Comparison of ENCODE assay signal across 24 cellular contexts in genomic region chr3:172059532-172059931, GRCh38.
"Had no signal": no experiment of that assay in that cellular context is flagged by ENCODE, and none has a peak within 500 bp of the region (broad histone marks: within the 10 kb centered on the region; RNA-seq: fewer than 3 reads in every experiment).

No MANE protein-coding gene starts in this region.

- H3K9ac ChIP-seq: parathyroid adenoma had no signal

- ATAC-seq: activated CD8-positive, alpha-beta T cell treated with anti-CD3 and anti-CD28 coated beads for 36 hours; activated T-cell treated with anti-CD3 and anti-CD28 coated beads, Interleukin-2, amount 50 U/mL, for 4 hours; activated T-helper 17 cell treated with anti-CD3 and anti-CD28 coated beads, Interleukin-2, amount 50 U/mL, for 72 hours; mucosa of descending colon had no signal

- H3K27me3 ChIP-seq: breast epithelium, esophagus squamous epithelium, right atrium auricular region, tibial nerve had no signal

- H3K27ac ChIP-seq: esophagus squamous epithelium, left ventricle myocardium inferior, parathyroid adenoma, right atrium auricular region, tibial nerve had no signal

- H3K36me3 ChIP-seq: breast epithelium, esophagus squamous epithelium, right atrium auricular region had no signal

- H3K4me3 ChIP-seq: breast epithelium, esophagus squamous epithelium, left ventricle myocardium inferior, mucosa of descending colon, right atrium auricular region, spleen, tibial nerve had no signal

- DNase-seq: activated B cell treated with CpG ODN at 0.5 μM for 24 hours; activated CD4-positive, alpha-beta T cell treated with anti-CD3 and anti-CD28 coated beads, Interleukin-2, amount 50 U/mL, for 1 hour; activated CD8-positive, alpha-beta T cell treated with anti-CD3 and anti-CD28 coated beads for 36 hours; activated gamma-delta T cell treated with Interleukin-2 at 50 U/mL for 16 hours; activated naive CD4-positive, alpha-beta T cell treated with anti-CD3 and anti-CD28 coated beads, Interleukin-2, amount 50 U/mL, for 16 hours; activated T-cell treated with anti-CD3 and anti-CD28 coated beads, Interleukin-2, amount 50 U/mL, for 4 hours; amniotic stem cell; central memory CD4-positive, alpha-beta T cell; esophagus squamous epithelium; foreskin melanocyte; glutamatergic neuron; left ventricle myocardium inferior; mucosa of descending colon; nephron progenitor cell; spleen; stimulated activated naive CD4-positive, alpha-beta T cell; T-helper 2 cell had no signal

- H3K27me3 Mint-ChIP-seq: activated CD8-positive, alpha-beta T cell treated with anti-CD3 and anti-CD28 coated beads for 36 hours; activated T-helper 17 cell treated with anti-CD3 and anti-CD28 coated beads, Interleukin-2, amount 50 U/mL, for 72 hours; dendritic cell treated with granulocyte-macrophage colony-stimulating factor and Interleukin-4, amounts not matched to agents 40 ng/mL and 50 ng/mL, for 4 days had no signal

- H3K4me3 Mint-ChIP-seq: activated B cell treated with CpG ODN at 0.5 μM for 24 hours; activated CD8-positive, alpha-beta T cell treated with anti-CD3 and anti-CD28 coated beads for 36 hours; activated T-cell treated with anti-CD3 and anti-CD28 coated beads, Interleukin-2, amount 50 U/mL, for 4 hours; activated T-helper 17 cell treated with anti-CD3 and anti-CD28 coated beads, Interleukin-2, amount 50 U/mL, for 72 hours; dendritic cell treated with granulocyte-macrophage colony-stimulating factor and Interleukin-4, amounts not matched to agents 40 ng/mL and 50 ng/mL, for 4 days; nephron progenitor cell had no signal

- H3K27ac Mint-ChIP-seq: activated B cell treated with CpG ODN at 0.5 μM for 24 hours; activated CD8-positive, alpha-beta T cell treated with anti-CD3 and anti-CD28 coated beads for 36 hours; activated T-helper 17 cell treated with anti-CD3 and anti-CD28 coated beads, Interleukin-2, amount 50 U/mL, for 72 hours; dendritic cell treated with granulocyte-macrophage colony-stimulating factor and Interleukin-4, amounts not matched to agents 40 ng/mL and 50 ng/mL, for 4 days had no signal

- H3K9me3 ChIP-seq: breast epithelium, esophagus squamous epithelium, left ventricle myocardium inferior, mucosa of descending colon, right atrium auricular region, spleen, tibial nerve had no signal

- FAIRE-seq: islet of Langerhans had no signal

- H2AFZ ChIP-seq: parathyroid adenoma had no signal

- H3K9me3 Mint-ChIP-seq: activated B cell treated with CpG ODN at 0.5 μM for 24 hours; activated T-cell treated with anti-CD3 and anti-CD28 coated beads, Interleukin-2, amount 50 U/mL, for 4 hours; activated T-helper 17 cell treated with anti-CD3 and anti-CD28 coated beads, Interleukin-2, amount 50 U/mL, for 72 hours; dendritic cell treated with granulocyte-macrophage colony-stimulating factor and Interleukin-4, amounts not matched to agents 40 ng/mL and 50 ng/mL, for 4 days had no signal

- H3K4me1 ChIP-seq: parathyroid adenoma had no signal
